In the genomic region with DNA sequence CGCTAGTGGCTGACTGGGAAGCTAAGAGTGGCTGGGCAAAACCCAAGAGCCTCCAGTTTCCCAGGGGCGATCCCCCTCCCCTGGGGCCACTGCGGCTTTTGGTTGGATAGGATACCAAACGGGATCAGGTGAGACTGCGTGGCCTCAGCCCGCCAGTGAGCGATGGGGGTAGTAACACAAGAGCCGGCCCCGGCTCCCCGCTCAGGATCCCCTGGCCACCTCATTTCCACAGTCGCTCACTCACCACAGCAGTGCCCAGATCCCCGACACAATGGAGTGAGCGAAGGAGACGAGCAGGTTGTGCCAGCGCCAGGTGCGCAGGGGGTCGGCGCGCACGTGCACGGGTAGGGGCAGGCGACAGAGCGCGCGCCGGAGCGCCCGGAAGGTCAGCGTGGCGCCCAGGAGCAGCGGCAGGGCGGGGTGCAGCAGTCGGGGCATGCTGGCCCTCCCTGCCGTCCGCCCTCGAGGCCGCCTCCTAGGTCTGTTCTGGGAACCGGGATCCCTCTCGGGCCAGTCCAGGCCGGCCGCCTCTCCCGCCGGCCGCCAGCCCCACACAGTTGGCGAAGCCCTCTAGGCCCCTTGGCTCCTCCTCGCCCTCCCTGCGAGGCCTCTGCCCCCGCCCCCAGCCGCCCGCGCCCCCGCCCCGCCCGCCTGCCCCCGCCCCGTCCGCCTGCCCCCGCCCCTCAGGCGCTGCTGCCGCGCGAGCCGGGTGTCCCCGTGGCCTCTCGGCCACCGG, we compare ENCODE assay signal across 8 cellular contexts. TPM values are rescaled to one million over a fixed set of nuclear protein-coding genes. Genes with fewer than 3 reads are reported as not detected.
DNase-seq lines count a peak whose midpoint lies in the region; ATAC-seq and TF ChIP-seq lines count a peak whose summit lies in the region.

A gene with protein sequence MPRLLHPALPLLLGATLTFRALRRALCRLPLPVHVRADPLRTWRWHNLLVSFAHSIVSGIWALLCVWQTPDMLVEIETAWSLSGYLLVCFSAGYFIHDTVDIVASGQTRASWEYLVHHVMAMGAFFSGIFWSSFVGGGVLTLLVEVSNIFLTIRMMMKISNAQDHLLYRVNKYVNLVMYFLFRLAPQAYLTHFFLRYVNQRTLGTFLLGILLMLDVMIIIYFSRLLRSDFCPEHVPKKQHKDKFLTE (minus strand): TSS at position 574 of the 736 bp plus-strand sequence. CDS start 136 bp downstream, at position 438.

- no peak for TF ChIP-seq EP300 in esophagus muscularis mucosa (IDR thresholded peaks at IDR 0.05)

- H3K4me3 Mint-ChIP-seq in activated T-cell treated with anti-CD3 and anti-CD28 coated beads, Interleukin-2, amount 50 U/mL, for 72 hours = peak within 1 kb of the TSS; percentile 98 to 100
- peak within 1 kb of the TSS; percentile 96 to 99 (median 98) for H3K4me3 Mint-ChIP-seq in nephron

- TF ChIP-seq POLR2A in esophagus muscularis mucosa (IDR thresholded peaks at IDR 0.05; ENCODE audit: low read depth) = no peak

- no peak for TF ChIP-seq CTCF in esophagus muscularis mucosa (IDR thresholded peaks at IDR 0.05)
- no peak for TF ChIP-seq CTCF in nephron (IDR thresholded peaks at IDR 0.05; ENCODE audit: unreplicated experiment in 3 of 3)
- no peak for TF ChIP-seq CTCF in upper lobe of right lung (IDR thresholded peaks at IDR 0.05)

- peak within 1 kb of the TSS; percentile 95 to 98 (median 96) for H3K27ac ChIP-seq in esophagus muscularis mucosa (replicated peaks in 1 of 4)
- peak within 1 kb of the TSS; percentile 95 for H3K27ac ChIP-seq in upper lobe of right lung

- H3K27me3 Mint-ChIP-seq in activated T-cell treated with anti-CD3 and anti-CD28 coated beads, Interleukin-2, amount 50 U/mL, for 72 hours (ENCODE audit: low read depth) = no peaks in the 10 kb centered on the region
- no peaks in the 10 kb centered on the region for H3K27me3 Mint-ChIP-seq in nephron (ENCODE audit: low read depth)

- 0% methylated on average over 1 of the region's 66 CpGs for WGBS in esophagus muscularis mucosa

- peak within 1 kb of the TSS; percentile 87 for H3K27ac Mint-ChIP-seq in activated T-cell treated with anti-CD3 and anti-CD28 coated beads, Interleukin-2, amount 50 U/mL, for 72 hours
- H3K27ac Mint-ChIP-seq in nephron = peak within 1 kb of the TSS; percentile 71 to 97 (median 95)

- peaks cover 68% of the 10 kb centered on the region for H3K4me1 Mint-ChIP-seq in activated T-cell treated with anti-CD3 and anti-CD28 coated beads, Interleukin-2, amount 50 U/mL, for 72 hours (ENCODE audit: low read depth)
- H3K4me1 Mint-ChIP-seq in nephron = peaks cover 40% of the 10 kb centered on the region

- no peaks in the 10 kb centered on the region for H3K27me3 ChIP-seq in esophagus muscularis mucosa
- H3K27me3 ChIP-seq in upper lobe of right lung = no peaks in the 10 kb centered on the region

- H3K36me3 ChIP-seq in esophagus muscularis mucosa = peaks cover 33 to 43% (median 39%) of the 10 kb centered on the region in 4 donors
- H3K36me3 ChIP-seq in upper lobe of right lung = peaks cover 40% of the 10 kb centered on the region

- peak; percentile 26 to 34 for ATAC-seq in activated T-cell treated with anti-CD3 and anti-CD28 coated beads, Interleukin-2, amount 50 U/mL, for 72 hours (replicated peaks in 1 of 2)
- ATAC-seq in upper lobe of right lung = peak; percentile 61
- ATAC-seq in HG03565 (IDR thresholded peaks at IDR 0.05; ENCODE audit: unreplicated experiment) = no peak

- H3K4me3 ChIP-seq in GM08714 (ENCODE audit: low read length) (peak within 1 kb of the TSS; percentile 80), esophagus muscularis mucosa (peak within 1 kb of the TSS; percentile 72 to 98 (median 76)), upper lobe of right lung (peak within 1 kb of the TSS; percentile 64)

- peaks cover 7 to 21% of the 10 kb centered on the region in 2 donors for H3K36me3 Mint-ChIP-seq in activated T-cell treated with anti-CD3 and anti-CD28 coated beads, Interleukin-2, amount 50 U/mL, for 72 hours (ENCODE audit: insufficient read depth in 2 of 2)
- peaks cover 38% of the 10 kb centered on the region for H3K36me3 Mint-ChIP-seq in nephron (ENCODE audit: low read depth)

- intact Hi-C loops in esophagus muscularis mucosa (cut with DNase I) = loop anchor here (2.0 kb wide), 1 partner anchor 23 kb away; no protein-coding TSS in a partner anchor
- intact Hi-C loops in upper lobe of right lung (cut with DNase I) = no loop called here

- peaks cover 0 to 2% of the 10 kb centered on the region in 2 donors for H3K9me3 Mint-ChIP-seq in activated T-cell treated with anti-CD3 and anti-CD28 coated beads, Interleukin-2, amount 50 U/mL, for 72 hours
- H3K9me3 Mint-ChIP-seq in nephron = no peaks in the 10 kb centered on the region

- H3K4me1 ChIP-seq in esophagus muscularis mucosa (peaks cover 41 to 67% (median 63%) of the 10 kb centered on the region in 4 donors), upper lobe of right lung (peaks cover 48% of the 10 kb centered on the region)

- H3K9me3 ChIP-seq in esophagus muscularis mucosa (no peaks in the 10 kb centered on the region), upper lobe of right lung (no peaks in the 10 kb centered on the region)

- DNase-seq in HT-29 (ENCODE audit: low spot score) = peak; percentile 76
- peak; percentile 54 to 59 for DNase-seq in NOMO-1 (lab: John Stamatoyannopoulos, UW; ENCODE audit: unreplicated experiment in 2 of 2)
- DNase-seq in activated T-cell treated with anti-CD3 and anti-CD28 coated beads, Interleukin-2, amount 50 U/mL, for 72 hours = peak; percentile 79 to 83
- DNase-seq in esophagus muscularis mucosa (ENCODE audit: extremely low spot score) = no peak
- peak; percentile 91 for DNase-seq in upper lobe of right lung

RNA-seq across cellular contexts. Expression of the gene that starts here (rescaled TPM):
- 30.6 and 44.6 TPM in 2 replicates for total RNA-seq in HT-29 (2014; rRNA removed; shearing (Covaris generic))
- total RNA-seq in activated T-cell treated with anti-CD3 and anti-CD28 coated beads, Interleukin-2, amount 50 U/mL, for 72 hours = 1 to 10 TPM; 5.2 to 9.0 TPM
- 1 to 10 TPM in 3 of 4 donors, not detected in 1; 1.0 to 1.5 (median 1.3) TPM for total RNA-seq in esophagus muscularis mucosa
- total RNA-seq in upper lobe of right lung = 16.2 TPM
